In the genomic region with DNA sequence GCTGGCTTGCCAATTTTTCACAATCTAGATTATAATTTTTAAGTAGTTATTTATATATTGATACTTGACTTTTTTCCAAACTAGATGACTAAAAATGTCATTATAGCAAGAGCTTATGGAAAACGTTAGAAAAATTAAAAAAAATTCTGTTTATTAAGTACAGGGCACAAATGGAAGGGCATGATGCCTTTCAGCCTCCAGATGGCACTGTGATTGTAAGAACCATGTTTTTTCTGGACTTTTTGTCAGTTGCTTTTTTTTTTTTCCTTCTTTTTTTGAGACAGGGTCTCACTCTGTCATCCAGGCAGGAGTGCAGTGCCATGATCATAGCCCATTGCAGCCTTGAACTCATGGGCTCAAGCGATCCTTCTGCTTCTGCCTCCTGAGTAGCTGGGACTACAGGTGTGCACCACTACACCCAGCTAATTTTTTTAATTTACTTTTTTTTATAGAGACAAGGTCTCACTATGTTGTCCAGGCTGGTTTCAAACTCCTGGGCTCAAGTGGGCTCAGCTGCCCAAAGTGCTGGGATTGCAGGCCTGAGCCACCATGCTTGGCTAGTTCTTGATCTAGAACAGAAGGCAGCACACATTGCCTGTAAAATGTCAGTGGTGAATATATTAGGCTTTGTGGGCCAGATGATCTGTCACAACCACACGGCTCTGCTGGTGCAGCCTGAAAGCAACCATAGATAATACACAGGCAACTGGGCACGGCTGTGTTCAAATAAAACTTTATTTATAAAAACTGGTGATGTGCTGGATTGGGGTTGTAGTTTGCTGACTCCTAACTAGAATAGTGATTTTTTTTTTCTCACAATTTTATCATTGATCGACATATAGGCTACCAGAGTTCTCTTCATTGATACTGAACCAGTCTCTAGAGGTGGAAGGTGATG, we compare ENCODE assay signal across 9 cellular contexts. TPM values are rescaled to one million over a fixed set of nuclear protein-coding genes. Genes with fewer than 3 reads are reported as not detected.
A peak's percentile ranks its signal among the peaks of the same experiment; 100 is the strongest.
DNase-seq lines count a peak whose midpoint lies in the region; ATAC-seq and TF ChIP-seq lines count a peak whose summit lies in the region.
"Had no signal": no experiment of that assay in that cellular context is flagged by ENCODE, and none has a peak within 500 bp of the region (broad histone marks: within the 10 kb centered on the region; RNA-seq: fewer than 3 reads in every experiment).

No MANE protein-coding gene starts in this region.

- H3K27me3 ChIP-seq in DOHH2 (ENCODE audit: control insufficient read depth, low read length) (no peaks in the 10 kb centered on the region), neural cell (ENCODE audit: insufficient read depth, low read depth, low read length) (no peaks in the 10 kb centered on the region)

- H3K4me3 ChIP-seq in DOHH2 (ENCODE audit: low read length) = no peak overlapping the region
- H3K4me3 ChIP-seq in neural cell (ENCODE audit: low read length) = no peak overlapping the region

- TF ChIP-seq RAD21 in neural cell (conservative IDR thresholded peaks at IDR 0.05) = peak; percentile 44

- no peak overlapping the region for H3K9ac ChIP-seq in neural cell (ENCODE audit: low read length)

- H4K20me1 ChIP-seq in DOHH2 (ENCODE audit: control insufficient read depth, insufficient read depth, low read depth, low read length) (no peaks in the 10 kb centered on the region), neural cell (ENCODE audit: insufficient read depth) (no peaks in the 10 kb centered on the region)

- no peak overlapping the region for H3K27ac ChIP-seq in DOHH2 (ENCODE audit: low read depth, low read length)
- H3K27ac ChIP-seq in neural cell (ENCODE audit: low read length) = no peak overlapping the region

- H3F3A ChIP-seq in DOHH2 (ENCODE audit: control insufficient read depth, insufficient read depth) (no peaks in the 10 kb centered on the region), neural cell (ENCODE audit: insufficient read depth, low read length, poor library complexity, severe bottlenecking) (no peaks in the 10 kb centered on the region)

- DNase-seq in NAMALWA (ENCODE audit: low spot score) (peak; percentile 36), dermis microvascular lymphatic vessel endothelial cell (ENCODE audit: low read depth in 2 of 2) (peak; percentile 48 to 63), ureter (ENCODE audit: low spot score) (no peak), NCI-H345 (lab: John Stamatoyannopoulos, UW) (no peak)
- DNase-seq: aorta had no signal

- H3K79me2 ChIP-seq in DOHH2 (ENCODE audit: control insufficient read depth, low read length) (no peaks in the 10 kb centered on the region), neural cell (replicated peaks; ENCODE audit: insufficient read depth, low read length) (no peaks in the 10 kb centered on the region)

- H2AFZ ChIP-seq in neural cell (ENCODE audit: low read depth, low read length) = no peak overlapping the region

- no peaks in the 10 kb centered on the region for H3K4me1 ChIP-seq in DOHH2 (ENCODE audit: control insufficient read depth, low read length)

- no peaks in the 10 kb centered on the region for H3K9me2 ChIP-seq in DOHH2 (replicated peaks; ENCODE audit: control insufficient read depth, low read length)
- H3K9me2 ChIP-seq in neural cell (ENCODE audit: insufficient read depth, low read length) = no peaks in the 10 kb centered on the region

- TF ChIP-seq CTCF in DOHH2 (IDR thresholded peaks at IDR 0.05; ENCODE audit: low read depth, low read length, poor library complexity, severe bottlenecking) (peak; percentile 45), neural cell (IDR thresholded peaks at IDR 0.05; ENCODE audit: poor library complexity, severe bottlenecking) (peak; percentile 53)

- H3K36me3 ChIP-seq in DOHH2 (ENCODE audit: control insufficient read depth, low read length) (peaks cover 78% of the 10 kb centered on the region), neural cell (ENCODE audit: insufficient read depth, low read length) (no peaks in the 10 kb centered on the region)

- no peaks in the 10 kb centered on the region for H3K9me3 ChIP-seq in DOHH2 (ENCODE audit: control insufficient read depth, insufficient read depth, low read length)
- no peaks in the 10 kb centered on the region for H3K9me3 ChIP-seq in neural cell (ENCODE audit: low read length)

- H3K4me2 ChIP-seq in DOHH2 (ENCODE audit: low read length) = no peak overlapping the region
- H3K4me2 ChIP-seq in neural cell (ENCODE audit: low read length) = no peak overlapping the region

- ATAC-seq in HG03354 (IDR thresholded peaks at IDR 0.05; ENCODE audit: poor library complexity, severe bottlenecking, unreplicated experiment) (no peak), GM21619 (IDR thresholded peaks at IDR 0.05; ENCODE audit: unreplicated experiment) (no peak)

- TF ChIP-seq EP300 in neural cell (conservative IDR thresholded peaks at IDR 0.05; ENCODE audit: poor library complexity, severe bottlenecking) = no peak

TF ChIP-seq in neural cell, 6 proteins besides CTCF, POLR2A, EP300 and RAD21:
- TF ChIP-seq MXI1 (conservative IDR thresholded peaks at IDR 0.05; ENCODE audit: poor library complexity, severe bottlenecking) (no peak), TAF1 (IDR thresholded peaks at IDR 0.05; ENCODE audit: low read depth) (no peak), POLR2AphosphoS5 (IDR thresholded peaks at IDR 0.05) (no peak), SMC3 (conservative IDR thresholded peaks at IDR 0.05; ENCODE audit: poor library complexity) (no peak), EZH2 (IDR thresholded peaks at IDR 0.05; ENCODE audit: borderline replicate concordance, insufficient read depth, low read length, poor library complexity, severe bottlenecking) (no peak)
- TF ChIP-seq, protein P1, sequence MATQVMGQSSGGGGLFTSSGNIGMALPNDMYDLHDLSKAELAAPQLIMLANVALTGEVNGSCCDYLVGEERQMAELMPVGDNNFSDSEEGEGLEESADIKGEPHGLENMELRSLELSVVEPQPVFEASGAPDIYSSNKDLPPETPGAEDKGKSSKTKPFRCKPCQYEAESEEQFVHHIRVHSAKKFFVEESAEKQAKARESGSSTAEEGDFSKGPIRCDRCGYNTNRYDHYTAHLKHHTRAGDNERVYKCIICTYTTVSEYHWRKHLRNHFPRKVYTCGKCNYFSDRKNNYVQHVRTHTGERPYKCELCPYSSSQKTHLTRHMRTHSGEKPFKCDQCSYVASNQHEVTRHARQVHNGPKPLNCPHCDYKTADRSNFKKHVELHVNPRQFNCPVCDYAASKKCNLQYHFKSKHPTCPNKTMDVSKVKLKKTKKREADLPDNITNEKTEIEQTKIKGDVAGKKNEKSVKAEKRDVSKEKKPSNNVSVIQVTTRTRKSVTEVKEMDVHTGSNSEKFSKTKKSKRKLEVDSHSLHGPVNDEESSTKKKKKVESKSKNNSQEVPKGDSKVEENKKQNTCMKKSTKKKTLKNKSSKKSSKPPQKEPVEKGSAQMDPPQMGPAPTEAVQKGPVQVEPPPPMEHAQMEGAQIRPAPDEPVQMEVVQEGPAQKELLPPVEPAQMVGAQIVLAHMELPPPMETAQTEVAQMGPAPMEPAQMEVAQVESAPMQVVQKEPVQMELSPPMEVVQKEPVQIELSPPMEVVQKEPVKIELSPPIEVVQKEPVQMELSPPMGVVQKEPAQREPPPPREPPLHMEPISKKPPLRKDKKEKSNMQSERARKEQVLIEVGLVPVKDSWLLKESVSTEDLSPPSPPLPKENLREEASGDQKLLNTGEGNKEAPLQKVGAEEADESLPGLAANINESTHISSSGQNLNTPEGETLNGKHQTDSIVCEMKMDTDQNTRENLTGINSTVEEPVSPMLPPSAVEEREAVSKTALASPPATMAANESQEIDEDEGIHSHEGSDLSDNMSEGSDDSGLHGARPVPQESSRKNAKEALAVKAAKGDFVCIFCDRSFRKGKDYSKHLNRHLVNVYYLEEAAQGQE (IDR thresholded peaks at IDR 0.05; ENCODE audit: borderline replicate concordance) = no peak
TF ChIP-seq in neural cell: peak in this region for 0.

RNA-seq across cellular contexts. Expression of gene UCMA, which starts 27.4 kb away (rescaled TPM):
- not detected in 2 replicates for total RNA-seq in dermis microvascular lymphatic vessel endothelial cell
- polyA plus RNA-seq in neural cell = not detected in 2 replicates
- not detected in 2 replicates for polyA minus RNA-seq in neural cell
- total RNA-seq in ureter = not detected
- total RNA-seq: aorta had no signal
- polyA plus RNA-seq: aorta had no signal

RNA-seq across cellular contexts. Expression of gene MCM10, which starts 45.4 kb away (rescaled TPM):
- total RNA-seq in dermis microvascular lymphatic vessel endothelial cell (4.6 and 9.6 TPM in 2 replicates), ureter (1.6 TPM)
- polyA plus RNA-seq in neural cell = 0.63 and 0.70 TPM in 2 replicates
- 0.73 and 1.0 TPM in 2 replicates for polyA minus RNA-seq in neural cell

Comparison
In these comparisons a context has a peak if more than half of its experiments do, and no peak if none do; other contexts are left out.
1. DNase-seq: peak in NAMALWA (single experiment) and dermis microvascular lymphatic vessel endothelial cell (2 of 2); none in ureter (single experiment) and NCI-H345 (single experiment).